8 cellular contexts compared by ENCODE assay signal in genomic region chr7:75756340-75757297, GRCh38. TPM values are rescaled to one million over a fixed set of nuclear protein-coding genes. Genes with fewer than 3 reads are reported as not detected.
DNase-seq lines count a peak whose midpoint lies in the region; ATAC-seq, FAIRE-seq and TF ChIP-seq lines count a peak whose summit lies in the region.

No MANE protein-coding gene starts in this region.

- POLR2A ChIA-PET in WTC11 (lab: Charles Lee), result no interaction called here

- ATAC-seq in WTC11 (peak; percentile 71), lower lobe of right lung (peak; percentile 56 to 65), GM21526 (IDR thresholded peaks at IDR 0.05; ENCODE audit: low FRiP score, unreplicated experiment) (no peak), GM18519 (IDR thresholded peaks at IDR 0.05; ENCODE audit: low FRiP score, unreplicated experiment) (no peak)

- peak; percentile 44 for TF ChIP-seq CTCF in D721Med (IDR thresholded peaks at IDR 0.05; ENCODE audit: insufficient read depth, missing control alignments)
- TF ChIP-seq CTCF in WTC11 (IDR thresholded peaks at IDR 0.05), result peak; percentile 45; the same call in 1 of the 2 replicates
- TF ChIP-seq CTCF in lower lobe of right lung (IDR thresholded peaks at IDR 0.05), result peak; percentile 43

- no peaks in the 10 kb centered on the region for H3K36me3 ChIP-seq in lower lobe of right lung

- CTCF ChIA-PET in WTC11 (lab: Charles Lee), result interaction anchor here (0.6 to 2.6 kb wide), 20 partner anchors 8 to 264 kb away, joined by 3 to 19 read pairs (median 4); partner anchors contain the start of gene HIP1

- no peaks in the 10 kb centered on the region for H3K36me3 Mint-ChIP-seq in WTC11
- no peaks in the 10 kb centered on the region for H3K36me3 Mint-ChIP-seq in activated CD4-positive, alpha-beta T cell treated with anti-CD3 and anti-CD28 coated beads, Interleukin-2, amount 10 ng/mL, durations not matched to agents 24 days and 14 days (ENCODE audit: low read depth)

- H3K4me3 ChIP-seq in lower lobe of right lung, result no peak overlapping the region

- no peak overlapping the region for H3K4me3 Mint-ChIP-seq in WTC11
- H3K4me3 Mint-ChIP-seq in activated CD4-positive, alpha-beta T cell treated with anti-CD3 and anti-CD28 coated beads, Interleukin-2, amount 10 ng/mL, durations not matched to agents 24 days and 14 days, result no peak overlapping the region

- peaks cover 7% of the 10 kb centered on the region for H3K9me3 Mint-ChIP-seq in WTC11
- no peaks in the 10 kb centered on the region for H3K9me3 Mint-ChIP-seq in activated CD4-positive, alpha-beta T cell treated with anti-CD3 and anti-CD28 coated beads, Interleukin-2, amount 10 ng/mL, durations not matched to agents 24 days and 14 days

- intact Hi-C loops in lower lobe of right lung (cut with DNase I), result no loop called here
- intact Hi-C loops in activated CD4-positive, alpha-beta T cell treated with anti-CD3 and anti-CD28 coated beads, Interleukin-2, amount 10 ng/mL, durations not matched to agents 24 days and 14 days (cut with micrococcal nuclease), result no loop called here

- DNase-seq in D721Med (ENCODE audit: insufficient read length, low spot score), result no peak
- peak; percentile 39 for DNase-seq in WTC11 (ENCODE audit: low spot score)
- no peak for DNase-seq in lower lobe of right lung
- no peak for DNase-seq in activated CD4-positive, alpha-beta T cell treated with anti-CD3 and anti-CD28 coated beads, Interleukin-2, amount 10 ng/mL, durations not matched to agents 24 days and 14 days
- DNase-seq in DMS79 treated with DMSO at 0.1 percent for 48 hours (lab: John Stamatoyannopoulos, UW), result no peak

- no peaks in the 10 kb centered on the region for H3K27me3 ChIP-seq in lower lobe of right lung (ENCODE audit: low read depth)

- no peak for TF ChIP-seq EP300 in Ishikawa (IDR thresholded peaks at IDR 0.05; ENCODE audit: borderline replicate concordance)

- H3K9me3 ChIP-seq in lower lobe of right lung, result no peaks in the 10 kb centered on the region

- H3K4me1 Mint-ChIP-seq in WTC11, result no peaks in the 10 kb centered on the region
- no peaks in the 10 kb centered on the region for H3K4me1 Mint-ChIP-seq in activated CD4-positive, alpha-beta T cell treated with anti-CD3 and anti-CD28 coated beads, Interleukin-2, amount 10 ng/mL, durations not matched to agents 24 days and 14 days

- H3K4me1 ChIP-seq in lower lobe of right lung, result no peaks in the 10 kb centered on the region

- FAIRE-seq in D721Med (lab: Jason Lieb, UNC), result no peak

- TF ChIP-seq RAD21 in Ishikawa (IDR thresholded peaks at IDR 0.05; ENCODE audit: low read depth), result peak; percentile 46; the same call in 1 of the 2 replicates

- H3K27ac ChIP-seq in lower lobe of right lung, result no peak overlapping the region

- no peaks in the 10 kb centered on the region; the same call in 1 of the 2 replicates for H3K27me3 Mint-ChIP-seq in WTC11 (ENCODE audit: low read depth)
- H3K27me3 Mint-ChIP-seq in activated CD4-positive, alpha-beta T cell treated with anti-CD3 and anti-CD28 coated beads, Interleukin-2, amount 10 ng/mL, durations not matched to agents 24 days and 14 days, result no peaks in the 10 kb centered on the region

- no peak overlapping the region; the same call in 1 of the 2 replicates for H3K27ac Mint-ChIP-seq in WTC11
- no peak overlapping the region for H3K27ac Mint-ChIP-seq in activated CD4-positive, alpha-beta T cell treated with anti-CD3 and anti-CD28 coated beads, Interleukin-2, amount 10 ng/mL, durations not matched to agents 24 days and 14 days

TF ChIP-seq in Ishikawa, 13 proteins besides CTCF, POLR2A, EP300 and RAD21 (continues in another document):
- TF ChIP-seq FOXM1 (IDR thresholded peaks at IDR 0.05; ENCODE audit: borderline replicate concordance, low read depth), result no peak
- no peak for TF ChIP-seq CREB1 (IDR thresholded peaks at IDR 0.05; ENCODE audit: low read depth)
- no peak for TF ChIP-seq TEAD4 (IDR thresholded peaks at IDR 0.05)
- no peak for TF ChIP-seq YY1 (IDR thresholded peaks at IDR 0.05; ENCODE audit: low read depth)
- no peak for TF ChIP-seq REST (IDR thresholded peaks at IDR 0.05; ENCODE audit: low read depth)
- TF ChIP-seq MAX (IDR thresholded peaks at IDR 0.05), result no peak
- TF ChIP-seq TCF12 (IDR thresholded peaks at IDR 0.05; ENCODE audit: low read depth), result no peak
- no peak for TF ChIP-seq CEBPB (IDR thresholded peaks at IDR 0.05)
- TF ChIP-seq EGR1 (IDR thresholded peaks at IDR 0.05), result no peak
- no peak for TF ChIP-seq NFIC (IDR thresholded peaks at IDR 0.05)
- no peak for TF ChIP-seq ZBTB7A (IDR thresholded peaks at IDR 0.05; ENCODE audit: low read depth)

TF ChIP-seq in WTC11, 78 proteins besides CTCF, POLR2A, EP300 and RAD21:
- TF ChIP-seq ESRRA (CRISPR knock-in tag; IDR thresholded peaks at IDR 0.05; ENCODE audit: borderline replicate concordance), result no peak
- TF ChIP-seq PRDM15 (CRISPR knock-in tag; IDR thresholded peaks at IDR 0.05), result peak; percentile 48; the same call in 1 of the 2 replicates
- TF ChIP-seq ZNF121 (CRISPR knock-in tag; IDR thresholded peaks at IDR 0.05), result peak; percentile 72
- TF ChIP-seq FOXP4 (CRISPR knock-in tag; IDR thresholded peaks at IDR 0.05), result no peak
- no peak for TF ChIP-seq ZNF281 (CRISPR knock-in tag; IDR thresholded peaks at IDR 0.05)

RNA-seq across cellular contexts. Expression of gene CCL26, which starts 15.4 kb away (rescaled TPM):
- total RNA-seq in WTC11 (2021), result 9.8 to 19.5 TPM (median 18.5 TPM) in 3 replicates
- total RNA-seq in lower lobe of right lung, result not detected
- not detected in 2 replicates for total RNA-seq in activated CD4-positive, alpha-beta T cell treated with anti-CD3 and anti-CD28 coated beads, Interleukin-2, amount 10 ng/mL, durations not matched to agents 24 days and 14 days

RNA-seq across cellular contexts. Expression of gene HIP1, which starts 17.9 kb away (rescaled TPM):
- total RNA-seq in WTC11 (2021), result 75.8 to 86.3 TPM (median 85.0 TPM) in 3 replicates
- total RNA-seq in lower lobe of right lung, result 51.5 TPM
- total RNA-seq in activated CD4-positive, alpha-beta T cell treated with anti-CD3 and anti-CD28 coated beads, Interleukin-2, amount 10 ng/mL, durations not matched to agents 24 days and 14 days, result 2.1 and 4.1 TPM in 2 replicates

RNA-seq across cellular contexts. Expression of gene CCL24, which starts 57.0 kb away (rescaled TPM):
- total RNA-seq in WTC11 (2021) (not detected in 3 replicates), lower lobe of right lung (4.1 TPM)
- not detected in 2 replicates for total RNA-seq in activated CD4-positive, alpha-beta T cell treated with anti-CD3 and anti-CD28 coated beads, Interleukin-2, amount 10 ng/mL, durations not matched to agents 24 days and 14 days

Comparison
In these comparisons a context has a peak if more than half of its experiments do, and no peak if none do; other contexts are left out.
1. ATAC-seq: peak in WTC11 (single experiment) and lower lobe of right lung (2 of 2); none in GM21526 (single experiment) and GM18519 (single experiment).
2. RNA of gene HIP1, which starts 17.9 kb away (total RNA-seq): 75.8 to 86.3 TPM in WTC11 and 51.5 TPM in lower lobe of right lung (single experiment); 2.1 to 4.1 TPM in activated CD4-positive, alpha-beta T cell treated with anti-CD3 and anti-CD28 coated beads, Interleukin-2, amount 10 ng/mL, durations not matched to agents 24 days and 14 days; every median in the first group is over 10 times any median in the second.
3. Peak in every context shown above with its lines, with median percentiles within 50 percentile points of each other: CTCF ChIP-seq.